9 cellular contexts compared by ENCODE assay signal in genomic region chr1:150981805-150982712, GRCh38. TPM values are rescaled to one million over a fixed set of nuclear protein-coding genes. Genes with fewer than 3 reads are reported as not detected.
DNase-seq lines count a peak whose midpoint lies in the region; ATAC-seq and TF ChIP-seq lines count a peak whose summit lies in the region.
"Had no signal": no experiment of that assay in that cellular context is flagged by ENCODE, and none has a peak within 500 bp of the region (broad histone marks: within the 10 kb centered on the region; RNA-seq: fewer than 3 reads in every experiment).

TSS of gene ANXA9 (plus strand) at chr1:150982292. CDS start at chr1:150983106, 814 bp downstream.

- intact Hi-C loops in MCF 10A (cut with micrococcal nuclease) = loop anchor here (5.0 kb wide), 1 partner anchor 430 kb away; no protein-coding TSS in a partner anchor

- H3K4me2 ChIP-seq in MM.1S (ENCODE audit: low read depth, low read length) = no peak within 1 kb of the TSS; the same call in 1 of the 2 replicates

- no peaks in the 10 kb centered on the region for H3K9me2 ChIP-seq in MM.1S (replicated peaks; ENCODE audit: insufficient read depth, low read length)

- no peaks in the 10 kb centered on the region for H3K9me3 ChIP-seq in MM.1S (replicated peaks; ENCODE audit: insufficient read depth, low read length)

- H3K4me1 Mint-ChIP-seq in MCF 10A (ENCODE audit: insufficient read depth, unreplicated experiment) = peaks cover 33% of the 10 kb centered on the region

- H3K36me3 Mint-ChIP-seq in MCF 10A (ENCODE audit: insufficient read depth, unreplicated experiment) = no peaks in the 10 kb centered on the region

- H3K9me3 Mint-ChIP-seq in MCF 10A (ENCODE audit: unreplicated experiment) = no peaks in the 10 kb centered on the region

- no peaks in the 10 kb centered on the region for H3K36me3 ChIP-seq in MM.1S (replicated peaks; ENCODE audit: insufficient read depth, low read length)

- CTCF ChIA-PET in MCF 10A (lab: Yijun Ruan, JAX) = interaction anchor here (0.6 to 14.2 kb wide), 7 partner anchors 15 to 422 kb away, joined by 4 to 302 read pairs (median 5); partner anchors contain the start of gene MINDY1

- H3K4me1 ChIP-seq in MM.1S (ENCODE audit: low read length) = peaks cover 27% of the 10 kb centered on the region

- H3K4me3 Mint-ChIP-seq in MCF 10A (ENCODE audit: unreplicated experiment) = no peak within 1 kb of the TSS

- H3K27me3 ChIP-seq in MM.1S (replicated peaks; ENCODE audit: insufficient read depth, low read length) = no peaks in the 10 kb centered on the region

- ATAC-seq in HG02973 (IDR thresholded peaks at IDR 0.05; ENCODE audit: unreplicated experiment) (no peak), HG03565 (IDR thresholded peaks at IDR 0.05; ENCODE audit: unreplicated experiment) (no peak), GM21576 (IDR thresholded peaks at IDR 0.05; ENCODE audit: unreplicated experiment) (no peak)

- peak within 1 kb of the TSS; percentile 20 for H3K27ac Mint-ChIP-seq in MCF 10A (ENCODE audit: low read depth, unreplicated experiment)

- BruUV-seq in MCF 10A (replicated peaks; lab: Mats Ljungman, UMichigan) = no TSS peak

- peak within 1 kb of the TSS; percentile 19 for H2AFZ ChIP-seq in MM.1S (ENCODE audit: low read length)

- H3K4me3 ChIP-seq in MM.1S (ENCODE audit: low read length) = no peak within 1 kb of the TSS

- DNase-seq in ELF-1 (ENCODE audit: low read depth, low spot score) (peak; percentile 68), MM.1S (peak; percentile 27), MCF 10A (ENCODE audit: unreplicated experiment) (no peak), mucosa of gallbladder (ENCODE audit: low spot score) (peak; percentile 68), NCI-H82 (lab: John Stamatoyannopoulos, UW) (no peak)
- DNase-seq: activated CD4-positive, CD25-positive, alpha-beta regulatory T cell treated with anti-CD3 and anti-CD28 coated beads, Interleukin-2, amount 50 U/mL, for 72 hours had no signal

- peak within 1 kb of the TSS; percentile 1; the same call in 1 of the 2 replicates for H3K27ac ChIP-seq in MM.1S (ENCODE audit: low read length)

- H3K79me2 ChIP-seq in MM.1S (ENCODE audit: low read length) = no peaks in the 10 kb centered on the region

- H3F3A ChIP-seq in MM.1S (ENCODE audit: insufficient read depth, low read length) = peaks cover 2% of the 10 kb centered on the region; the same call in 1 of the 2 replicates

- POLR2A ChIA-PET in MCF 10A (lab: Yijun Ruan, JAX) = interaction anchor here (0.7 to 3.6 kb wide), 11 partner anchors 8 to 494 kb away, joined by 3 to 41 read pairs (median 5); partner anchors contain the start of gene MINDY1

- no peak within 1 kb of the TSS for H3K9ac ChIP-seq in MM.1S (ENCODE audit: low read length)

- no peaks in the 10 kb centered on the region for H4K20me1 ChIP-seq in MM.1S (ENCODE audit: insufficient read depth, low read length)

- H3K27me3 Mint-ChIP-seq in MCF 10A (ENCODE audit: insufficient read depth, unreplicated experiment) = no peaks in the 10 kb centered on the region

- TF ChIP-seq CTCF in MM.1S (IDR thresholded peaks at IDR 0.05; ENCODE audit: low read length) (no peak), MCF 10A (IDR thresholded peaks at IDR 0.05; ENCODE audit: unreplicated experiment) (no peak)

RNA-seq across cellular contexts. Expression of gene ANXA9, which starts in this region (rescaled TPM):
- total RNA-seq in MCF 10A (2022) (0.37 and 0.61 TPM in 2 replicates), mucosa of gallbladder (25.1 TPM)

Comparison
In these comparisons a context has a peak if more than half of its experiments do, and no peak if none do; other contexts are left out.
1. RNA of gene ANXA9 (total RNA-seq): 25.1 TPM in mucosa of gallbladder (single experiment); 0.37 to 0.61 TPM in MCF 10A; every median in the first group is over 10 times any median in the second.
2. DNase-seq: peak in ELF-1 (single experiment), MM.1S (single experiment) and mucosa of gallbladder (single experiment); none in MCF 10A (single experiment) and NCI-H82 (single experiment).